In genomic region chr9:130058154-130058553, GRCh38 we compare ENCODE assay signal across 10 cellular contexts. TPM values are rescaled to one million over a fixed set of nuclear protein-coding genes. Genes with fewer than 3 reads are reported as not detected.
A peak's percentile ranks its signal among the peaks of the same experiment; 100 is the strongest.
DNase-seq lines count a peak whose midpoint lies in the region; ATAC-seq, FAIRE-seq and TF ChIP-seq lines count a peak whose summit lies in the region.
"Had no signal": no experiment of that assay in that cellular context is flagged by ENCODE, and none has a peak within 500 bp of the region (broad histone marks: within the 10 kb centered on the region; RNA-seq: fewer than 3 reads in every experiment).

No MANE protein-coding gene starts in this region.

- H3K27me3 ChIP-seq in K562 (ENCODE audit: control insufficient read depth in 2 of 2, insufficient read depth in 2 of 2, low read length in 2 of 2) (no peaks in the 10 kb centered on the region), neural progenitor cell (no peaks in the 10 kb centered on the region), lower lobe of right lung (ENCODE audit: low read depth) (no peaks in the 10 kb centered on the region)

- TF ChIP-seq POLR2A in K562 (conservative IDR thresholded peaks at IDR 0.05) = no peak

- H2AFZ ChIP-seq in K562 (ENCODE audit: low read depth, low read length) (no peak overlapping the region), neural progenitor cell (replicated peaks) (no peak overlapping the region)

- H4K20me1 ChIP-seq in K562 (replicated peaks; ENCODE audit: control insufficient read depth, insufficient read depth, low read length) (peaks cover 3% of the 10 kb centered on the region; the same call in 1 of the 2 replicates), neural progenitor cell (ENCODE audit: low read depth) (peaks cover 5% of the 10 kb centered on the region)

- H3K9me3 ChIP-seq in K562 (replicated peaks; ENCODE audit: control insufficient read depth, insufficient read depth, low read depth, low read length) (no peaks in the 10 kb centered on the region), neural progenitor cell (ENCODE audit: low read depth) (no peaks in the 10 kb centered on the region), lower lobe of right lung (no peaks in the 10 kb centered on the region)

- CTCF ChIA-PET in K562 (lab: Yijun Ruan, JAX; ENCODE audit: low intra/inter-chr PET ratio) = no interaction called here

- H3K4me1 ChIP-seq in K562 (replicated peaks in 1 of 2; ENCODE audit: control insufficient read depth in 2 of 2, insufficient read depth in 2 of 2, low read length in 2 of 2) (peaks cover 8 to 20% of the 10 kb centered on the region in 2 experiments; a peak in 4 of 5 replicates), neural progenitor cell (no peaks in the 10 kb centered on the region), lower lobe of right lung (peaks cover 24% of the 10 kb centered on the region)

- H3K4me1 Mint-ChIP-seq in HFFc6 (ENCODE audit: low read depth) (peaks cover 25% of the 10 kb centered on the region), neural progenitor cell (peaks cover 9% of the 10 kb centered on the region)

- no peak overlapping the region for H3K4me3 ChIP-seq in K562
- H3K4me3 ChIP-seq in neural progenitor cell = no peak overlapping the region
- H3K4me3 ChIP-seq in lower lobe of right lung = no peak overlapping the region

- FAIRE-seq in K562 (lab: Jason Lieb, UNC) (no peak), GM19239 (lab: Jason Lieb, UNC) (no peak)

- in situ Hi-C loops in K562 (cut with MboI) = no loop called here

- H3K27ac Mint-ChIP-seq in HFFc6 (no peak overlapping the region), neural progenitor cell (no peak overlapping the region)

- H3K9me1 ChIP-seq in K562 (ENCODE audit: control insufficient read depth, insufficient read depth, low read length) = peaks cover 4% of the 10 kb centered on the region

- intact Hi-C loops in K562 (cut with micrococcal nuclease) = no loop called here
- intact Hi-C loops in lower lobe of right lung (cut with DNase I) = no loop called here

- no TSS peak for BruUV-seq in K562 (replicated peaks; lab: Mats Ljungman, UMichigan)

- H3F3A ChIP-seq in neural progenitor cell (ENCODE audit: low read depth) = peaks cover 5% of the 10 kb centered on the region

- H3K36me3 ChIP-seq in K562 (ENCODE audit: control insufficient read depth, insufficient read depth, low read length) (peaks cover 13% of the 10 kb centered on the region; the same call in 2 of the 3 replicates), neural progenitor cell (no peaks in the 10 kb centered on the region), lower lobe of right lung (peaks cover 16% of the 10 kb centered on the region)

- H3K9ac ChIP-seq in K562 (ENCODE audit: insufficient read depth in 1 of 2, low read depth in 2 of 2, low read length in 2 of 2) = no peak overlapping the region
- H3K9ac ChIP-seq in neural progenitor cell = no peak overlapping the region

- no peaks in the 10 kb centered on the region for H3K9me3 Mint-ChIP-seq in HFFc6
- no peaks in the 10 kb centered on the region for H3K9me3 Mint-ChIP-seq in neural progenitor cell

- TF ChIP-seq CTCF in HFFc6 (IDR thresholded peaks at IDR 0.05) (peak; percentile 60), K562 (IDR thresholded peaks at IDR 0.05 in 2 of 3, conservative IDR thresholded peaks at IDR 0.05 in 1 of 3; ENCODE audit: insufficient read depth in 2 of 3, low read depth in 1 of 3, low read length in 3 of 3) (peak; percentile 19 to 44 (median 30); a peak in 4 of 6 replicates), neural progenitor cell (IDR thresholded peaks at IDR 0.05) (peak; percentile 36), lower lobe of right lung (IDR thresholded peaks at IDR 0.05) (no peak)

- no peak overlapping the region for H3K27ac ChIP-seq in K562 (ENCODE audit: extremely low read depth, low read depth, low read length)
- H3K27ac ChIP-seq in neural progenitor cell = no peak overlapping the region
- H3K27ac ChIP-seq in lower lobe of right lung = no peak overlapping the region
- H3K27ac ChIP-seq: 22Rv1 had no signal

- no peak for TF ChIP-seq EP300 in K562 (IDR thresholded peaks at IDR 0.05; ENCODE audit: low read length)

- POLR2A ChIA-PET in K562 (lab: Yijun Ruan, JAX) = interaction anchor here (0.7 to 1.6 kb wide), 3 partner anchors 10 to 307 kb away, joined by 3 read pairs; no protein-coding TSS in a partner anchor

- H3K4me3 Mint-ChIP-seq in HFFc6 (no peak overlapping the region), neural progenitor cell (no peak overlapping the region)

- H3K36me3 Mint-ChIP-seq in HFFc6 (ENCODE audit: low read depth) (peaks cover 20% of the 10 kb centered on the region), neural progenitor cell (peaks cover 6% of the 10 kb centered on the region)

- 58% methylated on average over 4 of the region's 7 CpGs for WGBS in K562 (ENCODE audit: insufficient coverage, low coverage, missing lambda C conversion rate)

- DNase-seq in DMS 273 (lab: John Stamatoyannopoulos, UW; ENCODE audit: unreplicated experiment) (peak; percentile 34), DMS 273 treated with DMSO at 0.1 percent for 48 hours (lab: John Stamatoyannopoulos, UW) (no peak), HFFc6 (no peak), K562 (ENCODE audit: extremely low read depth in 1 of 4, low spot score in 3 of 4) (peak; percentile 21 to 59 (median 46)), neural progenitor cell (ENCODE audit: low spot score) (no peak), lower lobe of right lung (no peak), GM19239 (ENCODE audit: insufficient read length, low spot score) (no peak), NCI-H1436 treated with DMSO at 0.1 percent for 48 hours (lab: John Stamatoyannopoulos, UW) (no peak)
- DNase-seq: NCI-H2081 treated with DMSO at 0.1 percent for 48 hours had no signal

- TF ChIP-seq RAD21 in K562 (CRISPR knock-in tag; conservative IDR thresholded peaks at IDR 0.05 in 1 of 2, IDR thresholded peaks at IDR 0.05 in 1 of 2) = no peak

- H3K27me3 Mint-ChIP-seq in HFFc6 (ENCODE audit: insufficient read depth) (no peaks in the 10 kb centered on the region), neural progenitor cell (ENCODE audit: insufficient read depth, low read depth) (peaks cover 2% of the 10 kb centered on the region)

- peaks cover 55% of the 10 kb centered on the region for H3K79me2 ChIP-seq in K562 (ENCODE audit: control insufficient read depth, insufficient read depth, low read length)
- H3K79me2 ChIP-seq in neural progenitor cell (ENCODE audit: low read depth) = peaks cover 86% of the 10 kb centered on the region

- no peak overlapping the region for H3K4me2 ChIP-seq in K562 (ENCODE audit: insufficient read depth, low read length)
- H3K4me2 ChIP-seq in neural progenitor cell = no peak overlapping the region

- ATAC-seq in K562 (peak; percentile 49), lower lobe of right lung (no peak)

RNA-seq across cellular contexts. Expression of gene GPR107, which starts 4.4 kb away (rescaled TPM):
- 10 to 100 TPM; 44.9 to 51.2 (median 48.5) TPM for total RNA-seq in HFFc6 (2021; fragmentation: NEBNext Ultra II Directional; extraction: Animal tissue kit (Norgen Biotek cat#: 25700))
- 92.0 and 106 TPM in 2 replicates for total RNA-seq in K562 (2011; cell fraction: chromatin; rRNA removed; ENCODE audit: low replicate concordance)
- 120 and 136 TPM in 2 replicates for total RNA-seq in K562 (2011; cell fraction: nucleolus; rRNA removed)
- total RNA-seq in K562 (2011; cell fraction: nucleoplasm; rRNA removed) = 83.9 and 108 TPM in 2 replicates
- 9.2 and 10.0 TPM in 2 replicates for total RNA-seq in K562 (2014; rRNA removed)
- total RNA-seq in K562 (2014; rRNA removed; fragmentation: Illumina TruSeq; extraction: Trizol) = 12.4 and 14.5 TPM in 2 replicates
- 13.5 and 14.6 TPM in 2 replicates for total RNA-seq in K562 (2015; rRNA removed; fragmentation: Illumina TruSeq; extraction: Trizol)
- 20.3 and 21.8 TPM in 2 replicates for total RNA-seq in K562 (2021)
- 28.2 and 34.6 TPM in 2 replicates for polyA plus RNA-seq in K562 (2011; rRNA removed)
- 9.8 and 15.6 TPM in 2 replicates for polyA plus RNA-seq in K562 (2011; cell fraction: cytosol; rRNA removed)
- 23.2 and 28.9 TPM in 2 replicates for polyA plus RNA-seq in K562 (2011; cell fraction: nucleus; rRNA removed)
- polyA plus RNA-seq in K562 (2012) = 17.3 and 22.6 TPM in 2 replicates
- polyA plus RNA-seq in K562 (2014; fragmentation: Illumina TruSeq; extraction: Trizol) = 19.5 and 27.8 TPM in 2 replicates
- 1 to 10 TPM; 3.2 to 3.5 TPM for polyA plus RNA-seq in K562 (2014; fragmentation: Nextera tagmentation; extraction: Ambion mirVana)
- polyA plus RNA-seq in K562 (2014; rRNA removed) = 13.7 and 14.4 TPM in 2 replicates
- polyA minus RNA-seq in K562 (2011; rRNA and poly(A)+ RNA removed) = 29.5 and 33.6 TPM in 2 replicates
- polyA minus RNA-seq in K562 (2011; cell fraction: cytosol; rRNA and poly(A)+ RNA removed) = 13.0 and 13.7 TPM in 2 replicates
- polyA minus RNA-seq in K562 (2011; cell fraction: nucleus; rRNA and poly(A)+ RNA removed) = 12.8 and 25.0 TPM in 2 replicates
- total RNA-seq in neural progenitor cell (ENCODE audit: low replicate concordance) = 33.2 and 33.8 TPM in 2 replicates
- 43.0 TPM for total RNA-seq in lower lobe of right lung

RNA-seq across cellular contexts. Expression of gene FNBP1, which starts 15.2 kb away (rescaled TPM):
- 10 to 100 TPM; 34.7 to 40.6 (median 35.5) TPM for total RNA-seq in HFFc6 (2021; fragmentation: NEBNext Ultra II Directional; extraction: Animal tissue kit (Norgen Biotek cat#: 25700))
- total RNA-seq in K562 (2011; cell fraction: chromatin; rRNA removed; ENCODE audit: low replicate concordance) = 24.0 and 44.9 TPM in 2 replicates
- 8.5 and 10.9 TPM in 2 replicates for total RNA-seq in K562 (2011; cell fraction: nucleolus; rRNA removed)
- 10.9 and 12.6 TPM in 2 replicates for total RNA-seq in K562 (2011; cell fraction: nucleoplasm; rRNA removed)
- total RNA-seq in K562 (2014; rRNA removed) (8.2 and 8.4 TPM in 2 replicates), K562 (2014; rRNA removed; fragmentation: Illumina TruSeq; extraction: Trizol) (6.9 and 13.2 TPM in 2 replicates), K562 (2015; rRNA removed; fragmentation: Illumina TruSeq; extraction: Trizol) (13.5 and 14.9 TPM in 2 replicates), K562 (2021) (8.5 and 10.7 TPM in 2 replicates), neural progenitor cell (ENCODE audit: low replicate concordance) (24.3 and 34.9 TPM in 2 replicates), lower lobe of right lung (61.1 TPM)
- polyA plus RNA-seq in K562 (2011; rRNA removed) (7.2 and 7.6 TPM in 2 replicates), K562 (2014; fragmentation: Illumina TruSeq; extraction: Trizol) (6.1 TPM in 2 replicates), K562 (2014; fragmentation: Nextera tagmentation; extraction: Ambion mirVana) (1 to 10 TPM; 1.8 to 2.2 TPM), K562 (2014; rRNA removed) (5.4 and 8.0 TPM in 2 replicates)
- polyA plus RNA-seq in K562 (2011; cell fraction: cytosol; rRNA removed) = 2.2 and 4.2 TPM in 2 replicates
- 5.8 and 7.6 TPM in 2 replicates for polyA plus RNA-seq in K562 (2011; cell fraction: nucleus; rRNA removed)
- 8.7 and 10.5 TPM in 2 replicates for polyA plus RNA-seq in K562 (2012)
- polyA minus RNA-seq in K562 (2011; rRNA and poly(A)+ RNA removed) = 33.5 and 42.5 TPM in 2 replicates
- polyA minus RNA-seq in K562 (2011; cell fraction: cytosol; rRNA and poly(A)+ RNA removed) = 7.9 and 8.7 TPM in 2 replicates
- 3.4 and 8.0 TPM in 2 replicates for polyA minus RNA-seq in K562 (2011; cell fraction: nucleus; rRNA and poly(A)+ RNA removed)

Comparison
In these comparisons a context has a peak if more than half of its experiments do, and no peak if none do; other contexts are left out.
1. DNase-seq: peak in DMS 273 (single experiment) and K562 (4 of 4); none in DMS 273 treated with DMSO at 0.1 percent for 48 hours (single experiment), HFFc6 (single experiment), neural progenitor cell (single experiment), lower lobe of right lung (single experiment), GM19239 (single experiment) and NCI-H1436 treated with DMSO at 0.1 percent for 48 hours (single experiment).